In the genomic region with DNA sequence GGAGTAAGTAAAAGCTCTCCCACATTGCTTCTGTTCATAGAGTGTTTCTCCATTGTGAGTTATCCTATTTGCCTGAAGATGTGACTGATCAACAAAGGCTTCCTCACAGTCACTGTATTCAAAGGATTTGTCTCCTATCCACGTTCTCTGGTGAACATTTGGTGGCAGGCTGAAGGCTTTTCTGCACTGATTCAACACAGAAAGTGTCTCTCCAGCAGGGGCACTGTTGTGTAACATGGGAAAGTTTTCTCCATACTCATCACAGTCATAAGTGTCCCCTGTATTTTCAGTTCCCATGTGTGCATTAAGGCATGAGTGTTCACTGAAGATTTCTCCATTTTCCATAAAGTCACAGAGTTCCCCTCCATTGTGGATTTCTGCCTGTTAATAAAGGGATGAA, we compare ENCODE assay signal across 17 cellular contexts. TPM values are rescaled to one million over a fixed set of nuclear protein-coding genes. Genes with fewer than 3 reads are reported as not detected.
DNase-seq lines count a peak whose midpoint lies in the region; FAIRE-seq and TF ChIP-seq lines count a peak whose summit lies in the region.
"Had no signal": no experiment of that assay in that cellular context is flagged by ENCODE, and none has a peak within 500 bp of the region (broad histone marks: within the 10 kb centered on the region; RNA-seq: fewer than 3 reads in every experiment).

No MANE protein-coding gene starts in this region.

- no peak overlapping the region for H3K4me2 ChIP-seq in mesendoderm (ENCODE audit: low read length)

- peak; percentile 38 for FAIRE-seq in H54 (lab: Jason Lieb, UNC)
- FAIRE-seq: GM19239 had no signal

- WGBS in mesendoderm (ENCODE audit: extremely low coverage, insufficient coverage, low lambda C conversion rate), result no CpG with 5 or more reads among the region's 1 CpG

- H3K27ac ChIP-seq in WERI-Rb-1, result no peak overlapping the region
- H3K27ac ChIP-seq in mesendoderm (ENCODE audit: low read depth, low read length), result no peak overlapping the region
- H3K27ac ChIP-seq: left lung had no signal

- H3K9ac ChIP-seq in mesendoderm (ENCODE audit: low read length), result no peak overlapping the region

- no peak overlapping the region for H3K4ac ChIP-seq in mesendoderm (ENCODE audit: low read depth, low read length)

- no peak for TF ChIP-seq POLR2A in H54 (IDR thresholded peaks at IDR 0.05; ENCODE audit: low read depth, low read length)

- no peak overlapping the region for H4K8ac ChIP-seq in mesendoderm (ENCODE audit: low read depth, low read length)

- peaks cover 19% of the 10 kb centered on the region for H3K9me3 ChIP-seq in WERI-Rb-1 (ENCODE audit: severe bottlenecking)

- peak; percentile 35; the same call in 1 of the 2 replicates for TF ChIP-seq CTCF in WERI-Rb-1 (IDR thresholded peaks at IDR 0.05; ENCODE audit: low read depth, low read length)

- no peak overlapping the region for H2AK5ac ChIP-seq in mesendoderm (ENCODE audit: low read length)

- H2BK5ac ChIP-seq in mesendoderm (ENCODE audit: low read length), result no peak overlapping the region

- H3K27me3 ChIP-seq in WERI-Rb-1 (ENCODE audit: insufficient read depth, low read depth, severe bottlenecking) (no peaks in the 10 kb centered on the region), mesendoderm (ENCODE audit: insufficient read depth, low read length, poor library complexity) (no peaks in the 10 kb centered on the region)
- H3K27me3 ChIP-seq: left lung, MG63 had no signal

- H3K4me1 ChIP-seq in mesendoderm (ENCODE audit: control insufficient read depth, low read depth, low read length), result no peaks in the 10 kb centered on the region
- H3K4me1 ChIP-seq: left lung had no signal

- no peak overlapping the region for H4K5ac ChIP-seq in mesendoderm (ENCODE audit: low read length)

- no peak overlapping the region for H2BK15ac ChIP-seq in mesendoderm (replicated peaks; ENCODE audit: low read depth)

- H3K18ac ChIP-seq in mesendoderm (ENCODE audit: low read length), result no peak overlapping the region

- H3K79me2 ChIP-seq in mesendoderm (ENCODE audit: control insufficient read depth, insufficient read depth, low read length), result peaks cover 74% of the 10 kb centered on the region

- no peak overlapping the region for H3K23ac ChIP-seq in mesendoderm (ENCODE audit: low read length)

- no peak overlapping the region for H2BK120ac ChIP-seq in mesendoderm (ENCODE audit: low read depth, low read length)

- no peak overlapping the region for H3K56ac ChIP-seq in mesendoderm (ENCODE audit: low read length)

- H3K4me3 ChIP-seq in WERI-Rb-1 (ENCODE audit: low read depth, low read length) (no peak overlapping the region), mesendoderm (ENCODE audit: low read length) (peak overlapping the region; percentile 7)
- H3K4me3 ChIP-seq: left lung, MG63 had no signal

- H3K36me3 ChIP-seq in WERI-Rb-1 (peaks cover 81% of the 10 kb centered on the region), mesendoderm (ENCODE audit: control insufficient read depth, insufficient read depth, low read length) (peaks cover 29% of the 10 kb centered on the region)

- peaks cover 12% of the 10 kb centered on the region for H3K79me1 ChIP-seq in mesendoderm (ENCODE audit: low read length)

- DNase-seq in CD1c-positive myeloid dendritic cell (ENCODE audit: extremely low spot score), result peak; percentile 5
- no peak for DNase-seq in H54 (ENCODE audit: insufficient read length, low spot score)
- no peak for DNase-seq in WERI-Rb-1
- DNase-seq in mesendoderm, result no peak
- DNase-seq in DMS79 (lab: John Stamatoyannopoulos, UW), result no peak
- no peak for DNase-seq in activated effector memory CD4-positive, alpha-beta T cell treated with Interleukin-2 at 50 U/mL for 16 hours
- DNase-seq in HPDE6-E6E7 (ENCODE audit: extremely low spot score), result no peak
- DNase-seq: activated CD4-positive, alpha-beta T cell treated with anti-CD3 and anti-CD28 coated beads for 4 hours; activated CD8-positive, alpha-beta memory T cell treated with anti-CD3 and anti-CD28 coated beads, Interleukin-2, amount 50 U/mL, for 48 hours; activated naive CD4-positive, alpha-beta T cell treated with Interleukin-2 at 50 U/mL for 16 hours; dermis blood vessel endothelial cell; DMS79 treated with DMSO at 0.1 percent for 48 hours; left lung; MG63; NCI-H2081; stimulated activated CD4-positive, alpha-beta T cell treated with anti-CD3 and anti-CD28 coated beads, Interleukin-2, amount 100 ng/mL, for 48 hours had no signal

RNA-seq across cellular contexts. Expression of a gene that starts 17.6 kb away (rescaled TPM):
- polyA plus RNA-seq in mesendoderm (2013, experiment 1 of 2), result 56.1 TPM
- 53.7 TPM for polyA plus RNA-seq in mesendoderm (2013, experiment 2 of 2)

RNA-seq across cellular contexts. Expression of a gene that starts 28.3 kb away (rescaled TPM):
- 9.0 TPM for polyA plus RNA-seq in mesendoderm (2013, experiment 1 of 2)
- 9.3 TPM for polyA plus RNA-seq in mesendoderm (2013, experiment 2 of 2)

RNA-seq across cellular contexts. Expression of a gene that starts 54.3 kb away (rescaled TPM):
- 33.8 TPM for polyA plus RNA-seq in mesendoderm (2013, experiment 1 of 2)
- 30.5 TPM for polyA plus RNA-seq in mesendoderm (2013, experiment 2 of 2)
